Comparison of ENCODE assay signal across 10 cellular contexts in genomic region chr14:52312872-52313492, GRCh38. TPM values are rescaled to one million over a fixed set of nuclear protein-coding genes. Genes with fewer than 3 reads are reported as not detected.
DNase-seq lines count a peak whose midpoint lies in the region; ATAC-seq and TF ChIP-seq lines count a peak whose summit lies in the region.
"Had no signal": no experiment of that assay in that cellular context is flagged by ENCODE, and none has a peak within 500 bp of the region (broad histone marks: within the 10 kb centered on the region; RNA-seq: fewer than 3 reads in every experiment).

No MANE protein-coding gene starts in this region.

- DNase-seq in heart left ventricle = no peak
- DNase-seq in Right ventricle myocardium superior = no peak
- no peak for DNase-seq in astrocyte of the spinal cord (ENCODE audit: low read depth, low spot score)
- no peak for DNase-seq in naive B cell
- no peak for DNase-seq in vagina (ENCODE audit: extremely low spot score in 2 of 2)
- DNase-seq in HPDE6-E6E7 (ENCODE audit: extremely low spot score) = no peak
- no peak for DNase-seq in lower leg skin (ENCODE audit: low spot score in 2 of 2)
- DNase-seq: DMS 273 treated with DMSO at 0.1 percent for 48 hours, NCI-H524 treated with DMSO at 0.1 percent for 48 hours had no signal

- H3K9me3 Mint-ChIP-seq in naive B cell = peaks cover 0 to 4% (median 0%) of the 10 kb centered on the region in 7 donors

- H3K4me1 Mint-ChIP-seq in naive B cell = peaks cover 39 to 53% (median 53%) of the 10 kb centered on the region in 3 donors

- H3K4me3 Mint-ChIP-seq in naive B cell = peak overlapping the region in 7 of 8 donors; percentile 67 to 94 (median 87)

- H3K36me3 Mint-ChIP-seq in naive B cell = peaks cover 0 to 12% of the 10 kb centered on the region in 2 donors

- no peak for TF ChIP-seq POLR2A in heart left ventricle (IDR thresholded peaks at IDR 0.05)
- TF ChIP-seq POLR2A in vagina (IDR thresholded peaks at IDR 0.05) = no peak
- no peak for TF ChIP-seq POLR2A in lower leg skin (IDR thresholded peaks at IDR 0.05)

- no peak overlapping the region for H3K27ac Mint-ChIP-seq in naive B cell

- TF ChIP-seq CTCF in heart left ventricle (IDR thresholded peaks at IDR 0.05) (no peak), astrocyte of the spinal cord (IDR thresholded peaks at IDR 0.05; ENCODE audit: low read depth, low read length) (no peak), vagina (IDR thresholded peaks at IDR 0.05) (no peak), lower leg skin (IDR thresholded peaks at IDR 0.05) (no peak)

- peak overlapping the region in 8 of 12 donors; percentile 52 to 78 (median 60) for H3K4me3 ChIP-seq in heart left ventricle
- peak overlapping the region; percentile 80 for H3K4me3 ChIP-seq in astrocyte of the spinal cord (ENCODE audit: low read depth, low read length)
- H3K4me3 ChIP-seq in vagina = peak overlapping the region; percentile 53 to 74
- H3K4me3 ChIP-seq in lower leg skin (ENCODE audit: low read depth, poor library complexity, severe bottlenecking) = no peak overlapping the region

- peaks cover 0 to 85% (median 14%) of the 10 kb centered on the region in 12 donors for H3K4me1 ChIP-seq in heart left ventricle
- peaks cover 35% of the 10 kb centered on the region for H3K4me1 ChIP-seq in vagina

- in situ Hi-C loops in astrocyte of the spinal cord (cut with HindIII; ENCODE audit: low sequenced_read_pairs) = no loop called here

- H3K36me3 ChIP-seq in heart left ventricle (no peaks in the 10 kb centered on the region), vagina (no peaks in the 10 kb centered on the region)

- peak in 1 of 4 donors; percentile 23 for ATAC-seq in heart left ventricle
- no peak for ATAC-seq in Right ventricle myocardium superior (ENCODE audit: poor library complexity)
- ATAC-seq in naive B cell (ENCODE audit: low read depth in 2 of 2) = no peak
- no peak for ATAC-seq in HG02763 (IDR thresholded peaks at IDR 0.05; ENCODE audit: unreplicated experiment)

- intact Hi-C loops in heart left ventricle (cut with DNase I) = no loop called here
- intact Hi-C loops in Right ventricle myocardium superior (cut with DNase I) = no loop called here
- intact Hi-C loops in vagina (cut with DNase I) = no loop called here
- intact Hi-C loops in lower leg skin (cut with DNase I; ENCODE audit: low total_unique reads) = no loop called here

- H3K27me3 Mint-ChIP-seq in naive B cell = peaks cover 38 to 62% (median 61%) of the 10 kb centered on the region in 3 donors

- peaks cover 0 to 50% (median 22%) of the 10 kb centered on the region in 9 donors for H3K27me3 ChIP-seq in heart left ventricle
- H3K27me3 ChIP-seq in vagina = no peaks in the 10 kb centered on the region

- H3K27ac ChIP-seq in heart left ventricle = peak overlapping the region in 1 of 12 donors; percentile 89
- no peak overlapping the region for H3K27ac ChIP-seq in vagina

- H3K9me3 ChIP-seq in heart left ventricle (no peaks in the 10 kb centered on the region), vagina (no peaks in the 10 kb centered on the region)

- WGBS in heart left ventricle, 4 donors = 67 to 72% (median 69%) methylated on average over 7 of the region's 7 CpGs
- 35% methylated on average over 7 of the region's 7 CpGs for WGBS in lower leg skin, 2 donors

RNA-seq across cellular contexts. Expression of gene PTGER2, which starts 1.1 kb away (rescaled TPM):
- total RNA-seq in heart left ventricle (1 to 10 TPM in 3 of 9 donors, under 1 TPM in 6; 0.15 to 4.1 (median 0.72) TPM), Right ventricle myocardium superior (0.65 TPM), vagina (10.3 TPM), lower leg skin (1 to 10 TPM in 3 of 4 donors, under 1 TPM in 1; 0.15 to 3.6 (median 2.0) TPM)
- polyA plus RNA-seq in heart left ventricle (under 1 TPM; 0.27 to 0.60 TPM), naive B cell (ENCODE audit: low read depth in 6 of 6) (under 1 TPM in 5 of 6 donors, not detected in 1; 0.23 to 0.88 (median 0.39) TPM)

RNA-seq across cellular contexts. Expression of gene PTGDR, which starts 45.5 kb away (rescaled TPM):
- total RNA-seq in heart left ventricle (1 to 10 TPM in 5 of 9 donors, under 1 TPM in 4; 0.35 to 2.5 (median 1.3) TPM), Right ventricle myocardium superior (0.89 TPM), vagina (1.2 TPM), lower leg skin (1 to 10 TPM in 1 of 4 donors, under 1 TPM in 2, not detected in 1; 0.65 to 2.8 (median 0.88) TPM)
- polyA plus RNA-seq in heart left ventricle (under 1 TPM; 0.33 to 0.88 TPM), naive B cell (ENCODE audit: low read depth in 6 of 6) (under 1 TPM in 4 of 6 donors, not detected in 2; 0.16 to 0.61 (median 0.23) TPM)
